Comparison of ENCODE assay signal across 24 cellular contexts in genomic region chr3:164360078-164360578, GRCh38.
"Had no signal": no experiment of that assay in that cellular context is flagged by ENCODE, and none has a peak within 500 bp of the region (broad histone marks: within the 10 kb centered on the region; RNA-seq: fewer than 3 reads in every experiment).

No MANE protein-coding gene starts in this region.

- H3K4me3 ChIP-seq: SK-N-MC had no signal

- H3K4me3 Mint-ChIP-seq: activated B cell treated with CpG ODN at 0.5 μM for 24 hours; activated CD4-positive, alpha-beta T cell treated with anti-CD3 and anti-CD28 coated beads, Interleukin-2, amount 10 ng/mL, durations not matched to agents 24 days and 14 days; activated CD8-positive, alpha-beta memory T cell treated with anti-CD3 and anti-CD28 coated beads, Interleukin-2, amount 10 ng/mL, durations not matched to agents 7 days and 5 days; activated T-cell treated with anti-CD3 and anti-CD28 coated beads, Interleukin-2, amount 50 U/mL, for 24 hours; activated T-helper 1 cell treated with anti-CD3 and anti-CD28 coated beads, Interleukin-12 subunit alpha, Interleukin-12 subunit beta, Interleukin-2, Interleukin-4 antibody, amounts not matched to agents 30 ng/mL and 10 ng/mL and 1 ng/mL, durations not matched to agents 14 hours and 24 hours and 36 hours; brain; central memory CD8-positive, alpha-beta T cell had no signal

- H3K27ac ChIP-seq: SK-N-MC had no signal

- DNase-seq: activated B cell treated with CpG ODN at 0.5 μM for 24 hours; activated CD4-positive, alpha-beta T cell treated with anti-CD3 and anti-CD28 coated beads for 1 hour; activated CD4-positive, alpha-beta T cell treated with anti-CD3 and anti-CD28 coated beads, Interleukin-2, amount 10 ng/mL, durations not matched to agents 24 days and 14 days; activated CD4-positive, alpha-beta T cell treated with anti-CD3 and anti-CD28 coated beads, Interleukin-2, amount 50 U/mL, for 48 hours; activated CD8-positive, alpha-beta memory T cell treated with anti-CD3 and anti-CD28 coated beads, Interleukin-2, amount 10 ng/mL, durations not matched to agents 7 days and 5 days; activated effector memory CD4-positive, alpha-beta T cell treated with Interleukin-2 at 50 U/mL for 16 hours; activated naive CD4-positive, alpha-beta T cell; activated T-cell treated with anti-CD3 and anti-CD28 coated beads, Interleukin-2, amount 50 U/mL, for 24 hours; amygdala; NCI-H1105 treated with DMSO at 0.1 percent for 48 hours; NCI-H1436 treated with DMSO at 0.1 percent for 48 hours; NCI-H187; NCI-H2081; NCI-H510A treated with DMSO at 0.1 percent for 48 hours; NCI-H69; T-helper 2 cell; T1000 had no signal

- ATAC-seq: activated CD8-positive, alpha-beta memory T cell treated with anti-CD3 and anti-CD28 coated beads, Interleukin-2, amount 10 ng/mL, durations not matched to agents 7 days and 5 days; activated naive CD4-positive, alpha-beta T cell treated with anti-CD3 and anti-CD28 coated beads, Interleukin-2, amount 50 U/mL, for 72 hours had no signal

- H3K9me3 Mint-ChIP-seq: activated CD4-positive, alpha-beta T cell treated with anti-CD3 and anti-CD28 coated beads, Interleukin-2, amount 10 ng/mL, durations not matched to agents 24 days and 14 days; activated T-helper 1 cell treated with anti-CD3 and anti-CD28 coated beads, Interleukin-12 subunit alpha, Interleukin-12 subunit beta, Interleukin-2, Interleukin-4 antibody, amounts not matched to agents 30 ng/mL and 10 ng/mL and 1 ng/mL, durations not matched to agents 14 hours and 24 hours and 36 hours; brain; central memory CD8-positive, alpha-beta T cell had no signal

- H3K36me3 Mint-ChIP-seq: activated CD8-positive, alpha-beta memory T cell treated with anti-CD3 and anti-CD28 coated beads, Interleukin-2, amount 10 ng/mL, durations not matched to agents 7 days and 5 days; activated naive CD4-positive, alpha-beta T cell treated with anti-CD3 and anti-CD28 coated beads, Interleukin-2, amount 50 U/mL, for 72 hours; brain had no signal

- H3K27ac Mint-ChIP-seq: activated B cell treated with CpG ODN at 0.5 μM for 24 hours; activated CD4-positive, alpha-beta T cell treated with anti-CD3 and anti-CD28 coated beads, Interleukin-2, amount 10 ng/mL, durations not matched to agents 24 days and 14 days; activated CD8-positive, alpha-beta memory T cell treated with anti-CD3 and anti-CD28 coated beads, Interleukin-2, amount 10 ng/mL, durations not matched to agents 7 days and 5 days; activated naive CD4-positive, alpha-beta T cell treated with anti-CD3 and anti-CD28 coated beads, Interleukin-2, amount 50 U/mL, for 72 hours; activated T-cell treated with anti-CD3 and anti-CD28 coated beads, Interleukin-2, amount 50 U/mL, for 24 hours; activated T-helper 1 cell treated with anti-CD3 and anti-CD28 coated beads, Interleukin-12 subunit alpha, Interleukin-12 subunit beta, Interleukin-2, Interleukin-4 antibody, amounts not matched to agents 30 ng/mL and 10 ng/mL and 1 ng/mL, durations not matched to agents 14 hours and 24 hours and 36 hours; brain had no signal

- FAIRE-seq: astrocyte, TTC549 had no signal

- H3K27me3 Mint-ChIP-seq: activated B cell treated with CpG ODN at 0.5 μM for 24 hours; activated CD4-positive, alpha-beta T cell treated with anti-CD3 and anti-CD28 coated beads, Interleukin-2, amount 10 ng/mL, durations not matched to agents 24 days and 14 days; activated CD8-positive, alpha-beta memory T cell treated with anti-CD3 and anti-CD28 coated beads, Interleukin-2, amount 10 ng/mL, durations not matched to agents 7 days and 5 days; activated T-cell treated with anti-CD3 and anti-CD28 coated beads, Interleukin-2, amount 50 U/mL, for 24 hours; brain; central memory CD8-positive, alpha-beta T cell had no signal

- H3K4me1 Mint-ChIP-seq: activated B cell treated with CpG ODN at 0.5 μM for 24 hours; activated CD4-positive, alpha-beta T cell treated with anti-CD3 and anti-CD28 coated beads, Interleukin-2, amount 10 ng/mL, durations not matched to agents 24 days and 14 days; activated CD8-positive, alpha-beta memory T cell treated with anti-CD3 and anti-CD28 coated beads, Interleukin-2, amount 10 ng/mL, durations not matched to agents 7 days and 5 days; brain; central memory CD8-positive, alpha-beta T cell had no signal
